Comparison of ENCODE assay signal across 8 cellular contexts in genomic region chr3:39146611-39147373, GRCh38. TPM values are rescaled to one million over a fixed set of nuclear protein-coding genes. Genes with fewer than 3 reads are reported as not detected.
DNase-seq lines count a peak whose midpoint lies in the region; ATAC-seq lines count a peak whose summit lies in the region.

No MANE protein-coding gene starts in this region.

- intact Hi-C loops in right cardiac atrium (cut with DNase I), result loop anchor here in 1 of 4 donors (5.0 kb wide), 1 partner anchor 36 kb away; no protein-coding TSS in a partner anchor

- peak overlapping the region; percentile 8 for H3K4me3 ChIP-seq in right cardiac atrium (ENCODE audit: low read length)
- H3K4me3 ChIP-seq in skin epidermis, result peak overlapping the region in 3 of 7 experiments; percentile 1 to 22 (median 3)

- H3K9me3 ChIP-seq in right cardiac atrium (ENCODE audit: control insufficient read depth, low read length), result no peaks in the 10 kb centered on the region

- no peaks in the 10 kb centered on the region for H3K27me3 ChIP-seq in right cardiac atrium (ENCODE audit: control insufficient read depth, insufficient read depth)

- peak overlapping the region; percentile 62 for H3K27ac ChIP-seq in right cardiac atrium (ENCODE audit: low read length)
- H3K27ac ChIP-seq in skin epidermis, result peak overlapping the region; percentile 9 to 100 (median 81)

- peaks cover 41% of the 10 kb centered on the region for H3K4me1 ChIP-seq in right cardiac atrium (ENCODE audit: control insufficient read depth, insufficient read depth, low read length)

- peak; percentile 26 for ATAC-seq in HG02759 (IDR thresholded peaks at IDR 0.05; ENCODE audit: unreplicated experiment)
- ATAC-seq in right cardiac atrium, result peak; percentile 40 to 63
- ATAC-seq in GM19467 (IDR thresholded peaks at IDR 0.05; ENCODE audit: unreplicated experiment), result no peak
- ATAC-seq in GM21737 (IDR thresholded peaks at IDR 0.05; ENCODE audit: unreplicated experiment), result no peak

- WGBS in right cardiac atrium, result 28% methylated on average over 11 of the region's 11 CpGs

- DNase-seq in CMK (ENCODE audit: low read depth), result peak; percentile 55
- peak; percentile 84 to 89 for DNase-seq in SW 1271 (lab: John Stamatoyannopoulos, UW)
- peak; percentile 90 for DNase-seq in amniotic stem cell (lab: John Stamatoyannopoulos, UW)
- DNase-seq in right cardiac atrium, result peak; percentile 85 to 86 (median 85)

RNA-seq across cellular contexts. Expression of gene CSRNP1, which starts 6.6 kb away (rescaled TPM):
- total RNA-seq in right cardiac atrium, result 10 to 100 TPM; 10.9 to 33.2 (median 15.7) TPM
- polyA plus RNA-seq in right cardiac atrium, result 30.5 TPM

RNA-seq across cellular contexts. Expression of gene TTC21A, which starts 39.3 kb away (rescaled TPM):
- total RNA-seq in right cardiac atrium, result 1 to 10 TPM; 1.9 to 3.4 (median 2.5) TPM
- 2.0 TPM for polyA plus RNA-seq in right cardiac atrium

RNA-seq across cellular contexts. Expression of gene GORASP1, which starts 39.4 kb away (rescaled TPM):
- total RNA-seq in right cardiac atrium, result 10 to 100 TPM; 43.7 to 53.4 (median 47.4) TPM
- polyA plus RNA-seq in right cardiac atrium, result 26.3 TPM

RNA-seq across cellular contexts. Expression of gene XIRP1, which starts 45.6 kb away (rescaled TPM):
- total RNA-seq in right cardiac atrium, result 100 to 1,000 TPM; 152 to 278 (median 176) TPM
- 453 TPM for polyA plus RNA-seq in right cardiac atrium

Comparison
In these comparisons a context has a peak if more than half of its experiments do, and no peak if none do; other contexts are left out.
1. ATAC-seq: peak in HG02759 (single experiment) and right cardiac atrium (2 of 2); none in GM19467 (single experiment) and GM21737 (single experiment).
2. Peak in every context shown above with its lines, with median percentiles within 50 percentile points of each other: DNase-seq.